In genomic region chr17:47204722-47205418, GRCh38 we compare ENCODE assay signal across 8 cellular contexts. TPM values are rescaled to one million over a fixed set of nuclear protein-coding genes. Genes with fewer than 3 reads are reported as not detected.
A peak's percentile ranks its signal among the peaks of the same experiment; 100 is the strongest.
DNase-seq lines count a peak whose midpoint lies in the region; ATAC-seq and TF ChIP-seq lines count a peak whose summit lies in the region.

No MANE protein-coding gene starts in this region.

- POLR2A ChIA-PET in WTC11 (lab: Charles Lee) (no interaction called here), GM10248 (lab: Yijun Ruan, JAX) (interaction anchor here (2.0 kb wide), 1 partner anchor 15 kb away, joined by 6 read pairs; the partner anchor contains the start of gene CDC27)

- H3K4me1 Mint-ChIP-seq in WTC11 (peaks cover 21% of the 10 kb centered on the region), osteocyte (ENCODE audit: unreplicated experiment) (peaks cover 41% of the 10 kb centered on the region)

- no peaks in the 10 kb centered on the region for H3K9me3 Mint-ChIP-seq in WTC11
- no peaks in the 10 kb centered on the region for H3K9me3 Mint-ChIP-seq in osteocyte (ENCODE audit: unreplicated experiment)

- CTCF ChIA-PET in WTC11 (lab: Charles Lee) (no interaction called here), GM10248 (lab: Yijun Ruan, JAX) (interaction anchor here (0.8 to 5.2 kb wide), 4 partner anchors 11 to 109 kb away, joined by 4 to 43 read pairs (median 16); partner anchors contain the start of gene CDC27)

- no peak for TF ChIP-seq CTCF in WTC11 (IDR thresholded peaks at IDR 0.05)
- no peak for TF ChIP-seq CTCF in osteocyte (IDR thresholded peaks at IDR 0.05)
- TF ChIP-seq CTCF in GM10248 (IDR thresholded peaks at IDR 0.05; ENCODE audit: control extremely low read depth, extremely low read depth, low read depth, missing control alignments) = no peak

- peak; percentile 49 for DNase-seq in AG08395 (ENCODE audit: low spot score)
- DNase-seq in WTC11 (ENCODE audit: low spot score) = no peak
- peak; percentile 59 for DNase-seq in fibroblast of gingiva (ENCODE audit: low read depth)
- no peak for DNase-seq in osteocyte (ENCODE audit: extremely low spot score, unreplicated experiment)
- DNase-seq in GM10248 (ENCODE audit: extremely low spot score) = no peak
- no peak for DNase-seq in NCI-H2227 treated with DMSO at 0.1 percent for 48 hours (lab: John Stamatoyannopoulos, UW)

- ATAC-seq in GM18907 (IDR thresholded peaks at IDR 0.05; ENCODE audit: unreplicated experiment) (peak; percentile 51), HG03442 (IDR thresholded peaks at IDR 0.05; ENCODE audit: unreplicated experiment) (peak; percentile 44), WTC11 (no peak)

- no peak overlapping the region for H3K4me3 Mint-ChIP-seq in WTC11
- H3K4me3 Mint-ChIP-seq in osteocyte (ENCODE audit: unreplicated experiment) = peak overlapping the region; percentile 10

- H3K27ac Mint-ChIP-seq in WTC11 (0 out of 2 replicates have a peak overlapping the region, but pooled peaks have one; percentile 9), osteocyte (ENCODE audit: unreplicated experiment) (peak overlapping the region; percentile 74)

- H3K36me3 Mint-ChIP-seq in WTC11 (no peaks in the 10 kb centered on the region), osteocyte (ENCODE audit: unreplicated experiment) (no peaks in the 10 kb centered on the region)

- H3K27me3 Mint-ChIP-seq in WTC11 (ENCODE audit: low read depth) (peaks cover 8% of the 10 kb centered on the region; the same call in 1 of the 2 replicates), osteocyte (ENCODE audit: unreplicated experiment) (no peaks in the 10 kb centered on the region)

TF ChIP-seq in WTC11, 78 proteins besides CTCF, POLR2A, EP300 and RAD21:
- TF ChIP-seq, protein P1, sequence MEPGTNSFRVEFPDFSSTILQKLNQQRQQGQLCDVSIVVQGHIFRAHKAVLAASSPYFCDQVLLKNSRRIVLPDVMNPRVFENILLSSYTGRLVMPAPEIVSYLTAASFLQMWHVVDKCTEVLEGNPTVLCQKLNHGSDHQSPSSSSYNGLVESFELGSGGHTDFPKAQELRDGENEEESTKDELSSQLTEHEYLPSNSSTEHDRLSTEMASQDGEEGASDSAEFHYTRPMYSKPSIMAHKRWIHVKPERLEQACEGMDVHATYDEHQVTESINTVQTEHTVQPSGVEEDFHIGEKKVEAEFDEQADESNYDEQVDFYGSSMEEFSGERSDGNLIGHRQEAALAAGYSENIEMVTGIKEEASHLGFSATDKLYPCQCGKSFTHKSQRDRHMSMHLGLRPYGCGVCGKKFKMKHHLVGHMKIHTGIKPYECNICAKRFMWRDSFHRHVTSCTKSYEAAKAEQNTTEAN (CRISPR knock-in tag; IDR thresholded peaks at IDR 0.05) = no peak
- TF ChIP-seq SMAD3 (CRISPR knock-in tag; IDR thresholded peaks at IDR 0.05; ENCODE audit: borderline replicate concordance) (no peak), ZBTB21 (CRISPR knock-in tag; IDR thresholded peaks at IDR 0.05; ENCODE audit: borderline replicate concordance) (no peak), ZNF396 (CRISPR knock-in tag; IDR thresholded peaks at IDR 0.05; ENCODE audit: borderline replicate concordance) (no peak), MXD4 (CRISPR knock-in tag; IDR thresholded peaks at IDR 0.05; ENCODE audit: borderline replicate concordance) (no peak), NFYB (CRISPR knock-in tag; conservative IDR thresholded peaks at IDR 0.05; ENCODE audit: low read depth) (no peak), ELF4 (CRISPR knock-in tag; IDR thresholded peaks at IDR 0.05; ENCODE audit: low read depth) (no peak), ZNF416 (CRISPR knock-in tag; IDR thresholded peaks at IDR 0.05) (no peak), IRF2 (CRISPR knock-in tag; IDR thresholded peaks at IDR 0.05; ENCODE audit: borderline replicate concordance, low read depth) (no peak)
- TF ChIP-seq, protein P2, sequence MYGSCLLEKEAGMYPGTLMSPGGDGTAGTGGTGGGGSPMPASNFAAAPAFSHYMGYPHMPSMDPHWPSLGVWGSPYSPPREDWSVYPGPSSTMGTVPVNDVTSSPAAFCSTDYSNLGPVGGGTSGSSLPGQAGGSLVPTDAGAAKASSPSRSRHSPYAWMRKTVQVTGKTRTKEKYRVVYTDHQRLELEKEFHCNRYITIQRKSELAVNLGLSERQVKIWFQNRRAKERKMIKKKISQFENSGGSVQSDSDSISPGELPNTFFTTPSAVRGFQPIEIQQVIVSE (CRISPR knock-in tag; IDR thresholded peaks at IDR 0.05; ENCODE audit: borderline replicate concordance) = no peak
- TF ChIP-seq, protein P3, sequence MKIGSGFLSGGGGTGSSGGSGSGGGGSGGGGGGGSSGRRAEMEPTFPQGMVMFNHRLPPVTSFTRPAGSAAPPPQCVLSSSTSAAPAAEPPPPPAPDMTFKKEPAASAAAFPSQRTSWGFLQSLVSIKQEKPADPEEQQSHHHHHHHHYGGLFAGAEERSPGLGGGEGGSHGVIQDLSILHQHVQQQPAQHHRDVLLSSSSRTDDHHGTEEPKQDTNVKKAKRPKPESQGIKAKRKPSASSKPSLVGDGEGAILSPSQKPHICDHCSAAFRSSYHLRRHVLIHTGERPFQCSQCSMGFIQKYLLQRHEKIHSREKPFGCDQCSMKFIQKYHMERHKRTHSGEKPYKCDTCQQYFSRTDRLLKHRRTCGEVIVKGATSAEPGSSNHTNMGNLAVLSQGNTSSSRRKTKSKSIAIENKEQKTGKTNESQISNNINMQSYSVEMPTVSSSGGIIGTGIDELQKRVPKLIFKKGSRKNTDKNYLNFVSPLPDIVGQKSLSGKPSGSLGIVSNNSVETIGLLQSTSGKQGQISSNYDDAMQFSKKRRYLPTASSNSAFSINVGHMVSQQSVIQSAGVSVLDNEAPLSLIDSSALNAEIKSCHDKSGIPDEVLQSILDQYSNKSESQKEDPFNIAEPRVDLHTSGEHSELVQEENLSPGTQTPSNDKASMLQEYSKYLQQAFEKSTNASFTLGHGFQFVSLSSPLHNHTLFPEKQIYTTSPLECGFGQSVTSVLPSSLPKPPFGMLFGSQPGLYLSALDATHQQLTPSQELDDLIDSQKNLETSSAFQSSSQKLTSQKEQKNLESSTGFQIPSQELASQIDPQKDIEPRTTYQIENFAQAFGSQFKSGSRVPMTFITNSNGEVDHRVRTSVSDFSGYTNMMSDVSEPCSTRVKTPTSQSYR (CRISPR knock-in tag; IDR thresholded peaks at IDR 0.05) = no peak
- TF ChIP-seq, protein P4, sequence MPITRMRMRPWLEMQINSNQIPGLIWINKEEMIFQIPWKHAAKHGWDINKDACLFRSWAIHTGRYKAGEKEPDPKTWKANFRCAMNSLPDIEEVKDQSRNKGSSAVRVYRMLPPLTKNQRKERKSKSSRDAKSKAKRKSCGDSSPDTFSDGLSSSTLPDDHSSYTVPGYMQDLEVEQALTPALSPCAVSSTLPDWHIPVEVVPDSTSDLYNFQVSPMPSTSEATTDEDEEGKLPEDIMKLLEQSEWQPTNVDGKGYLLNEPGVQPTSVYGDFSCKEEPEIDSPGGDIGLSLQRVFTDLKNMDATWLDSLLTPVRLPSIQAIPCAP (CRISPR knock-in tag; IDR thresholded peaks at IDR 0.05) = no peak

RNA-seq across cellular contexts. Expression of gene MYL4, which starts 4.3 kb away (rescaled TPM):
- total RNA-seq in WTC11 (2021) (0.50 TPM in 1 of 3 replicates, not detected in the others), osteocyte (not detected in 2 replicates)

RNA-seq across cellular contexts. Expression of gene CDC27, which starts 15.8 kb away (rescaled TPM):
- 83.0 to 83.6 TPM (median 83.3 TPM) in 3 replicates for total RNA-seq in WTC11 (2021)
- 102 and 112 TPM in 2 replicates for total RNA-seq in osteocyte

RNA-seq across cellular contexts. Expression of gene ITGB3, which starts 48.8 kb away (rescaled TPM):
- total RNA-seq in WTC11 (2021) = 0.04 to 0.14 TPM (median 0.09 TPM) in 3 replicates
- 2.5 and 3.3 TPM in 2 replicates for total RNA-seq in osteocyte

Comparison
In these comparisons a context has a peak if more than half of its experiments do, and no peak if none do; other contexts are left out.
1. DNase-seq: peak in AG08395 (single experiment) and fibroblast of gingiva (single experiment); none in WTC11 (single experiment), osteocyte (single experiment), GM10248 (single experiment) and NCI-H2227 treated with DMSO at 0.1 percent for 48 hours (single experiment).